9 cellular contexts compared by ENCODE assay signal in the genomic region with DNA sequence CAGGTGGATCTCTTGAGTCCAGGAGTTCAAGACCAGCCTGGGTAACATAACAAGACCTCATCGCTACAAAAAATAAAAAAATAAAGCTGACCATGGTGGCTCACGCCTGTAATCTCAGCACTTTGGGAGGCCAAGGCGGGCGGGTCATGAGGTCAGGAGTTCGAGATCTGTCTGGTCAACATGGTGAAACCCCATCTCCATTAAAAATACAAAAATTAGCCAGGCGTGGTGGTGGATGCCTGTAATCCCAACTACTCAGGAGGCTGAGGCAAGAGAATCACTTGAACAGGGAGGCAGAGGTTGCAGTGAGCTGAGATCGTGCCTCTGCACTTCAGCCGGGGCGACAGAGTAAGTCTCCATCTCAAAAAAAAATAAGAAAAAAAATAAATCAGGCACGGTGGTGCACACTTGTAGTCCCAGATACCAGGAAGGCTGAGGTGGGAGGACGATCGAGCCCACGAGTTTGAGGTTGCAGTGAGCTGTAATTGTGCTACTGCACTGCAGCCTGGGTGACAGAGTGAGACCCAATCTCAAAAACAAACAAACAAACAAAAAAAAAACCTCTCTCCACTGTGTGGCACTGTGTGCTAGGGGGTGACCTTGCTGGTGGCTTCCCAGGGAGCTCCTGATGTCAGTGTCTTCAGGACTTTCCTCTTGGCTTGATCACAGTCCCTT.
DNase-seq lines count a peak whose midpoint lies in the region; ATAC-seq and TF ChIP-seq lines count a peak whose summit lies in the region.
"Had no signal": no experiment of that assay in that cellular context is flagged by ENCODE, and none has a peak within 500 bp of the region (broad histone marks: within the 10 kb centered on the region; RNA-seq: fewer than 3 reads in every experiment).

No MANE protein-coding gene starts in this region.

- no peak for ATAC-seq in GM21390 (IDR thresholded peaks at IDR 0.05; ENCODE audit: unreplicated experiment)
- no peak for ATAC-seq in HG02870 (IDR thresholded peaks at IDR 0.05; ENCODE audit: unreplicated experiment)
- ATAC-seq in GM18511 (IDR thresholded peaks at IDR 0.05; ENCODE audit: unreplicated experiment), result no peak

- TF ChIP-seq CTCF in GM12875 (IDR thresholded peaks at IDR 0.05; ENCODE audit: borderline replicate concordance, insufficient read depth, low read depth, low read length), result peak; percentile 47; the same call in 1 of the 2 replicates

- no peak overlapping the region for H3K4me3 ChIP-seq in GM12875 (ENCODE audit: low read depth, low read length)
- H3K4me3 ChIP-seq: breast epithelium had no signal

- DNase-seq in COR-L47 (lab: John Stamatoyannopoulos, UW) (peak; percentile 32), SHP77 treated with DMSO at 0.1 percent for 48 hours (lab: John Stamatoyannopoulos, UW) (peak; percentile 6), iPS-NIHi7 (ENCODE audit: extremely low spot score) (peak; percentile 62), cortex of kidney (lab: John Stamatoyannopoulos, UW) (no peak)
